ENCODE assay signal across 8 cellular contexts in the genomic region with DNA sequence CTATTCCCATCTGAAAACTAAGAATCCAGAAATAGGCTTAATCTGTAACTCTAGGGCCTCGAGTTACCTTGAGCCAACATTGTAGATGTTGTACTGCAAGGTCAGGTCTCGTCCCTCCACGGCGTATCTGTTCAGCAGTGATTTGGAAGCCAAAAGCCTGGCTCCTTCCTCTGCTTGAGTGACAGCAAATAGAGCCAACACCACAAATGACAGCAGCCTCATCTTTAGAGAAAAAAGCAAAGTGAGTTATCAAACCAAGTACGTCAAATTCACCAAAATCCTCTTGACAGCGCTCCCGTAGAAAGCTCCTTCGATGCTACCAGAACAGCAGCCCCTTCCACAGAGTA. TPM values are rescaled to one million over a fixed set of nuclear protein-coding genes. Genes with fewer than 3 reads are reported as not detected.
DNase-seq lines count a peak whose midpoint lies in the region; ATAC-seq and TF ChIP-seq lines count a peak whose summit lies in the region.

No MANE protein-coding gene starts in this region.

- no peak overlapping the region for H2AFZ ChIP-seq in OCI-LY1 (ENCODE audit: low read length)

- H3K9me2 ChIP-seq in OCI-LY1 (ENCODE audit: low read depth, low read length) = no peaks in the 10 kb centered on the region

- no peaks in the 10 kb centered on the region for H3K9me3 Mint-ChIP-seq in CD8-positive, alpha-beta T cell
- H3K9me3 Mint-ChIP-seq in endothelial cell (ENCODE audit: unreplicated experiment) = no peaks in the 10 kb centered on the region

- no peaks in the 10 kb centered on the region for H3K27me3 ChIP-seq in CD8-positive, alpha-beta T cell (ENCODE audit: insufficient read depth, low read length)
- H3K27me3 ChIP-seq in OCI-LY1 (ENCODE audit: insufficient read depth, low read length) (no peaks in the 10 kb centered on the region), neutrophil (peaks cover 7% of the 10 kb centered on the region)

- no peak for TF ChIP-seq CTCF in CD8-positive, alpha-beta T cell (IDR thresholded peaks at IDR 0.05)
- TF ChIP-seq CTCF in OCI-LY1 (IDR thresholded peaks at IDR 0.05; ENCODE audit: low read length) = no peak
- no peak for TF ChIP-seq CTCF in endothelial cell (IDR thresholded peaks at IDR 0.05; ENCODE audit: unreplicated experiment)
- no peak for TF ChIP-seq CTCF in neutrophil (IDR thresholded peaks at IDR 0.05)

- H3K27me3 Mint-ChIP-seq in CD8-positive, alpha-beta T cell (ENCODE audit: low read depth) = no peaks in the 10 kb centered on the region
- H3K27me3 Mint-ChIP-seq in endothelial cell (ENCODE audit: unreplicated experiment) = peaks cover 11% of the 10 kb centered on the region

- H3K4me2 ChIP-seq in OCI-LY1 (ENCODE audit: low read length) = peak overlapping the region; percentile 94

- peaks cover 6% of the 10 kb centered on the region for H3K36me3 ChIP-seq in CD8-positive, alpha-beta T cell (ENCODE audit: insufficient read depth, low read length)
- H3K36me3 ChIP-seq in OCI-LY1 (ENCODE audit: insufficient read depth, low read length) (peaks cover 39% of the 10 kb centered on the region), neutrophil (peaks cover 40% of the 10 kb centered on the region)

- intact Hi-C loops in CD8-positive, alpha-beta T cell (cut with DNase I, micrococcal nuclease) = loop anchor here (1.0 to 5.0 kb wide), 3 partner anchors 62 to 883 kb away; partner anchors contain the start of genes MEX3A (in 1 of the 2), SLC50A1 (in 1 of the 2) and SMG5 (in 1 of the 2)

- peaks cover 35% of the 10 kb centered on the region for H3K36me3 Mint-ChIP-seq in CD8-positive, alpha-beta T cell
- H3K36me3 Mint-ChIP-seq in endothelial cell (ENCODE audit: low read depth, unreplicated experiment) = peaks cover 23% of the 10 kb centered on the region

- no peak for DNase-seq in CD8-positive, alpha-beta T cell
- DNase-seq in endothelial cell (ENCODE audit: low spot score) (no peak), NAMALWA (ENCODE audit: low spot score) (no peak), HT-29 (ENCODE audit: low spot score) (no peak)

- ATAC-seq in CD8-positive, alpha-beta T cell = no peak
- ATAC-seq in HG03025 (IDR thresholded peaks at IDR 0.05; ENCODE audit: low FRiP score, unreplicated experiment) (no peak), GM18502 (IDR thresholded peaks at IDR 0.05; ENCODE audit: poor library complexity, unreplicated experiment) (no peak)

- CTCF ChIA-PET in CD8-positive, alpha-beta T cell (lab: Charles Lee) = no interaction called here

- H3K4me3 ChIP-seq in CD8-positive, alpha-beta T cell (ENCODE audit: low read depth, low read length) = peak overlapping the region; percentile 83
- H3K4me3 ChIP-seq in OCI-LY1 (ENCODE audit: low read depth, low read length, poor library complexity, severe bottlenecking) = peak overlapping the region; percentile 88
- peak overlapping the region; percentile 73 to 93 for H3K4me3 ChIP-seq in neutrophil (ENCODE audit: low read depth in 1 of 2, low read length in 1 of 2)

- POLR2A ChIA-PET in CD8-positive, alpha-beta T cell (lab: Charles Lee) = no interaction called here

- peaks cover 15% of the 10 kb centered on the region for H3K4me1 ChIP-seq in CD8-positive, alpha-beta T cell (ENCODE audit: insufficient read depth, low read length)
- H3K4me1 ChIP-seq in OCI-LY1 (ENCODE audit: insufficient read depth, low read length, severe bottlenecking) (peaks cover 12% of the 10 kb centered on the region), neutrophil (ENCODE audit: control insufficient read depth in 1 of 2, insufficient read depth in 1 of 2, low read depth in 1 of 2, low read length in 1 of 2) (peaks cover 21 to 22% of the 10 kb centered on the region in 2 experiments)

- H3K9ac ChIP-seq in OCI-LY1 (ENCODE audit: low read length) = peak overlapping the region; percentile 83

- peaks cover 30% of the 10 kb centered on the region for H3K4me1 Mint-ChIP-seq in CD8-positive, alpha-beta T cell (ENCODE audit: low read depth)
- H3K4me1 Mint-ChIP-seq in endothelial cell (ENCODE audit: unreplicated experiment) = peaks cover 24% of the 10 kb centered on the region

- no peaks in the 10 kb centered on the region for H4K20me1 ChIP-seq in OCI-LY1 (ENCODE audit: insufficient read depth, low read length)

- no peaks in the 10 kb centered on the region for H3K9me3 ChIP-seq in CD8-positive, alpha-beta T cell (ENCODE audit: low read length)
- H3K9me3 ChIP-seq in OCI-LY1 (ENCODE audit: low read length) = no peaks in the 10 kb centered on the region
- H3K9me3 ChIP-seq in neutrophil = no peaks in the 10 kb centered on the region

- peaks cover 10% of the 10 kb centered on the region for H3K79me2 ChIP-seq in OCI-LY1 (ENCODE audit: insufficient read depth, low read length)

- H3K27ac ChIP-seq in CD8-positive, alpha-beta T cell (ENCODE audit: low read depth, low read length) = peak overlapping the region; percentile 64
- H3K27ac ChIP-seq in OCI-LY1 (ENCODE audit: low read depth, low read length, poor library complexity, severe bottlenecking) (no peak overlapping the region), neutrophil (peak overlapping the region; percentile 87)

- peak overlapping the region; percentile 98 for H3K4me3 Mint-ChIP-seq in CD8-positive, alpha-beta T cell
- H3K4me3 Mint-ChIP-seq in endothelial cell (ENCODE audit: unreplicated experiment) = peak overlapping the region; percentile 99

- H3K27ac Mint-ChIP-seq in CD8-positive, alpha-beta T cell = peak overlapping the region; percentile 96
- H3K27ac Mint-ChIP-seq in endothelial cell (ENCODE audit: unreplicated experiment) = peak overlapping the region; percentile 98

- no peaks in the 10 kb centered on the region for H3F3A ChIP-seq in OCI-LY1 (ENCODE audit: insufficient read depth, low read length)

RNA-seq across cellular contexts. Expression of gene SSR2, which starts 0.8 kb away (rescaled TPM):
- total RNA-seq in CD8-positive, alpha-beta T cell = 100 to 1,000 TPM; 208 to 212 TPM
- 340 TPM for total RNA-seq in endothelial cell (ENCODE audit: unreplicated experiment)
- total RNA-seq in HT-29 (2014; rRNA removed; shearing (Covaris generic)) = 227 and 261 TPM in 2 replicates

RNA-seq across cellular contexts. Expression of gene UBQLN4, which starts 33.7 kb away (rescaled TPM):
- 10 to 100 TPM in 1 of 2 experiments, 1 to 10 TPM in 1; 9.8 to 10.8 TPM for total RNA-seq in CD8-positive, alpha-beta T cell
- total RNA-seq in endothelial cell (ENCODE audit: unreplicated experiment) = 47.6 TPM
- 35.7 and 41.0 TPM in 2 replicates for total RNA-seq in HT-29 (2014; rRNA removed; shearing (Covaris generic))

RNA-seq across cellular contexts. Expression of gene LAMTOR2, which starts 34.7 kb away (rescaled TPM):
- 1 to 10 TPM; 6.7 to 8.3 TPM for total RNA-seq in CD8-positive, alpha-beta T cell
- total RNA-seq in endothelial cell (ENCODE audit: unreplicated experiment) = 82.4 TPM
- total RNA-seq in HT-29 (2014; rRNA removed; shearing (Covaris generic)) = 108 and 130 TPM in 2 replicates

RNA-seq across cellular contexts. Expression of gene RAB25, which starts 41.0 kb away (rescaled TPM):
- total RNA-seq in CD8-positive, alpha-beta T cell = under 1 TPM; 0.38 to 0.86 TPM
- total RNA-seq in endothelial cell (ENCODE audit: unreplicated experiment) = 1.6 TPM
- total RNA-seq in HT-29 (2014; rRNA removed; shearing (Covaris generic)) = 163 and 185 TPM in 2 replicates

RNA-seq across cellular contexts. Expression of gene ARHGEF2, which starts 41.6 kb away (rescaled TPM):
- 10 to 100 TPM; 51.6 to 52.3 TPM for total RNA-seq in CD8-positive, alpha-beta T cell
- 244 TPM for total RNA-seq in endothelial cell (ENCODE audit: unreplicated experiment)
- 150 and 179 TPM in 2 replicates for total RNA-seq in HT-29 (2014; rRNA removed; shearing (Covaris generic))
